In genomic region chr1:28668956-28669719, GRCh38 we compare ENCODE assay signal across 8 cellular contexts. TPM values are rescaled to one million over a fixed set of nuclear protein-coding genes. Genes with fewer than 3 reads are reported as not detected.
DNase-seq lines count a peak whose midpoint lies in the region; ATAC-seq and TF ChIP-seq lines count a peak whose summit lies in the region.

No MANE protein-coding gene starts in this region.

- ATAC-seq in HG02588 (IDR thresholded peaks at IDR 0.05; ENCODE audit: unreplicated experiment): peak; percentile 60
- peak; percentile 65 to 72 for ATAC-seq in activated CD4-positive, CD25-positive, alpha-beta regulatory T cell treated with anti-CD3 and anti-CD28 coated beads, Interleukin-2, amount 50 U/mL, for 24 hours
- peak; percentile 75 for ATAC-seq in left lung

- H3K4me3 ChIP-seq in left lung: peak overlapping the region; percentile 87 to 91

- DNase-seq in NCI-H1694 treated with DMSO at 0.1 percent for 48 hours (lab: John Stamatoyannopoulos, UW): peak; percentile 39
- no peak for DNase-seq in NCI-H1694 (lab: John Stamatoyannopoulos, UW)
- peak; percentile 77 for DNase-seq in NCI-H1092 treated with DMSO at 0.1 percent for 48 hours (lab: John Stamatoyannopoulos, UW)
- DNase-seq in cerebellar cortex (ENCODE audit: low spot score): peak; percentile 62
- peak; percentile 35 to 90 for DNase-seq in left lung
- peak; percentile 49 for DNase-seq in stimulated activated CD4-positive, alpha-beta T cell treated with anti-CD3 and anti-CD28 coated beads, Interleukin-4, amount 100 ng/mL, for 24 hours

- H3K27ac ChIP-seq in left lung: peak overlapping the region; percentile 99

- H3K36me3 ChIP-seq in left lung: no peaks in the 10 kb centered on the region

- TF ChIP-seq CTCF in left lung (IDR thresholded peaks at IDR 0.05): no peak

- peaks cover 12 to 30% of the 10 kb centered on the region in 2 donors for H3K4me1 ChIP-seq in left lung

- intact Hi-C loops in left lung (cut with DNase I): no loop called here

- H3K9me3 ChIP-seq in left lung: no peaks in the 10 kb centered on the region

- H3K27me3 ChIP-seq in left lung: no peaks in the 10 kb centered on the region

RNA-seq across cellular contexts. Expression of gene GMEB1, which starts 0.6 kb away (rescaled TPM):
- total RNA-seq in left lung: 10 to 100 TPM; 10.6 to 13.7 TPM

RNA-seq across cellular contexts. Expression of gene RNU11, which starts 20.7 kb away (rescaled TPM):
- not detected for total RNA-seq in left lung

RNA-seq across cellular contexts. Expression of gene TAF12, which starts 26.3 kb away (rescaled TPM):
- total RNA-seq in left lung: 10 to 100 TPM; 23.2 to 25.2 TPM
